In the genomic region with DNA sequence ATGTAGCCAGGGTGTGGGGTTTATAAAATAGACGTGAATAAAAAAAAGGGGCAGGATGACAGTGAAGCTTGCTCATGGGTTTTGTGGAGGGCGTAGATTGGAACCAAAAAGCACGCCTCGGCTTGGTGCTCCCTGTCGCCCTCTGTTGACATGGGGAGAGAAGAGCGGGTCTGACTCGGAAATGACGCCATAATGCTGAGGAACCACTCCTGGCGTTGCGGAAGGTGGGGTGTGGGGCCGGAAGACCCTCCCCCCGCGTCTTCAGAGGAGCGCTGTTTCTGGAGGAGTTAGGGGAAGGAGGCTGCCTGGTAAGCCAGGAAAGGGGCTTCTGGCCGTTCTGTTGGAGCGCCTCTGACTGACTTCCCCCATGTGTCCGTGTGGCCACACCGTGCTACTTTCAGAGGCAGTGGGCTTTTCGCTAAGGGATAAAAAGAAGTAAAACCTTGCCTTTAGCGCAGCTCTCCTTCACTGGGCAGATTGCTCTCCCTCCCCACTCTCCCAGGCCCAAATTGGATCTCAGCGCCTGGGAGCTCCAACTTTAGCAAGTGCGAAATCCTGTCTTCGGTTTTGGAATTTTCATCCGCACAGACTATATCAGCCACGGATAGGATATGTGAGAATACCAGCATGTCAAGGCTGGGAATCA, we compare ENCODE assay signal across 1 cellular context.
TF ChIP-seq lines count a peak whose summit lies in the region.

No MANE protein-coding gene starts in this region.

TF ChIP-seq in HepG2, 621 proteins besides CTCF, POLR2A, EP300 and RAD21 (continued from another document and continues in another):
- TF ChIP-seq RFXAP (CRISPR knock-in tag; IDR thresholded peaks at IDR 0.05; ENCODE audit: borderline replicate concordance) (peak; percentile 48; the same call in 1 of the 2 replicates), ZFP90 (CRISPR knock-in tag; IDR thresholded peaks at IDR 0.05; ENCODE audit: borderline replicate concordance) (no peak), STAG1 (CRISPR knock-in tag; IDR thresholded peaks at IDR 0.05) (peak; percentile 50), HOXA5 (CRISPR knock-in tag; IDR thresholded peaks at IDR 0.05) (peak; percentile 66; the same call in 1 of the 2 replicates), GTF2F1 (IDR thresholded peaks at IDR 0.05; ENCODE audit: low read length) (no peak), POLR2AphosphoS5 (IDR thresholded peaks at IDR 0.05; ENCODE audit: low read depth, low read length) (peak; percentile 78), SPEN (CRISPR knock-in tag; IDR thresholded peaks at IDR 0.05; ENCODE audit: low read depth) (peak; percentile 34; the same call in 1 of the 2 replicates), FOXK1 (CRISPR knock-in tag; IDR thresholded peaks at IDR 0.05; ENCODE audit: borderline replicate concordance, low read depth) (peak; percentile 67; the same call in 1 of the 2 replicates), ZBTB3 (CRISPR knock-in tag; IDR thresholded peaks at IDR 0.05; ENCODE audit: borderline replicate concordance, low read depth) (no peak), GATAD1 (CRISPR knock-in tag; IDR thresholded peaks at IDR 0.05) (peak; percentile 82), ZNF564 (CRISPR knock-in tag; IDR thresholded peaks at IDR 0.05) (no peak), CREB1 (IDR thresholded peaks at IDR 0.05) (peak; percentile 72), CREB1 (CRISPR knock-in tag; IDR thresholded peaks at IDR 0.05) (peak; percentile 94), ATF1 (CRISPR knock-in tag; IDR thresholded peaks at IDR 0.05) (peak; percentile 75), SOX13 (IDR thresholded peaks at IDR 0.05) (no peak), SOX13 (CRISPR knock-in tag; conservative IDR thresholded peaks at IDR 0.05 in 1 of 2, IDR thresholded peaks at IDR 0.05 in 1 of 2) (0 out of 4 replicates have a peak, but pooled peaks of 1 of the 2 experiments have one; percentile 7), MTA1 (CRISPR knock-in tag; IDR thresholded peaks at IDR 0.05; ENCODE audit: borderline replicate concordance) (no peak), KMT2B (CRISPR knock-in tag; IDR thresholded peaks at IDR 0.05) (peak; percentile 71; the same call in 1 of the 2 replicates), ZBTB42 (CRISPR knock-in tag; IDR thresholded peaks at IDR 0.05) (no peak), ZNF605 (CRISPR knock-in tag; IDR thresholded peaks at IDR 0.05) (peak; percentile 67; the same call in 1 of the 2 replicates), SCMH1 (CRISPR knock-in tag; IDR thresholded peaks at IDR 0.05; ENCODE audit: borderline replicate concordance) (no peak), ZBTB7B (CRISPR knock-in tag; IDR thresholded peaks at IDR 0.05) (no peak), SALL2 (CRISPR knock-in tag; IDR thresholded peaks at IDR 0.05) (no peak), ZNF33B (CRISPR knock-in tag; IDR thresholded peaks at IDR 0.05) (no peak), CCDC6 (CRISPR knock-in tag; IDR thresholded peaks at IDR 0.05) (no peak), FIP1L1 (IDR thresholded peaks at IDR 0.05; ENCODE audit: borderline replicate concordance, insufficient read depth, low read depth, low read length) (no peak), YEATS2 (CRISPR knock-in tag; IDR thresholded peaks at IDR 0.05; ENCODE audit: borderline replicate concordance) (peak; percentile 65; the same call in 1 of the 2 replicates), ISL2 (CRISPR knock-in tag; IDR thresholded peaks at IDR 0.05) (0 out of 2 replicates have a peak, but pooled peaks have one; percentile 36)
- TF ChIP-seq, protein P1, sequence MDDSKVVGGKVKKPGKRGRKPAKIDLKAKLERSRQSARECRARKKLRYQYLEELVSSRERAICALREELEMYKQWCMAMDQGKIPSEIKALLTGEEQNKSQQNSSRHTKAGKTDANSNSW (CRISPR knock-in tag; IDR thresholded peaks at IDR 0.05; ENCODE audit: borderline replicate concordance): peak; percentile 26; the same call in 1 of the 2 replicates
- TF ChIP-seq, protein P2, sequence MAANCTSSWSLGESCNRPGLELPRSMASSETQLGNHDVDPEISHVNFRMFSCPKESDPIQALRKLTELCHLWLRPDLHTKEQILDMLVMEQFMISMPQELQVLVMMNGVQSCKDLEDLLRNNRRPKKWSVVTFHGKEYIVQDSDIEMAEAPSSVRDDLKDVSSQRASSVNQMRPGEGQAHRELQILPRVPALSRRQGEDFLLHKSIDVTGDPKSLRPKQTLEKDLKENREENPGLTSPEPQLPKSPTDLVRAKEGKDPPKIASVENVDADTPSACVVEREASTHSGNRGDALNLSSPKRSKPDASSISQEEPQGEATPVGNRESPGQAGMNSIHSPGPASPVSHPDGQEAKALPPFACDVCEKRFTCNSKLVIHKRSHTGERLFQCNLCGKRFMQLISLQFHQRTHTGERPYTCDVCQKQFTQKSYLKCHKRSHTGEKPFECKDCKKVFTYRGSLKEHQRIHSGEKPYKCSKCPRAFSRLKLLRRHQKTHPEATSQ (CRISPR knock-in tag; IDR thresholded peaks at IDR 0.05; ENCODE audit: borderline replicate concordance): peak; percentile 84; the same call in 1 of the 2 replicates
- TF ChIP-seq, protein P3, sequence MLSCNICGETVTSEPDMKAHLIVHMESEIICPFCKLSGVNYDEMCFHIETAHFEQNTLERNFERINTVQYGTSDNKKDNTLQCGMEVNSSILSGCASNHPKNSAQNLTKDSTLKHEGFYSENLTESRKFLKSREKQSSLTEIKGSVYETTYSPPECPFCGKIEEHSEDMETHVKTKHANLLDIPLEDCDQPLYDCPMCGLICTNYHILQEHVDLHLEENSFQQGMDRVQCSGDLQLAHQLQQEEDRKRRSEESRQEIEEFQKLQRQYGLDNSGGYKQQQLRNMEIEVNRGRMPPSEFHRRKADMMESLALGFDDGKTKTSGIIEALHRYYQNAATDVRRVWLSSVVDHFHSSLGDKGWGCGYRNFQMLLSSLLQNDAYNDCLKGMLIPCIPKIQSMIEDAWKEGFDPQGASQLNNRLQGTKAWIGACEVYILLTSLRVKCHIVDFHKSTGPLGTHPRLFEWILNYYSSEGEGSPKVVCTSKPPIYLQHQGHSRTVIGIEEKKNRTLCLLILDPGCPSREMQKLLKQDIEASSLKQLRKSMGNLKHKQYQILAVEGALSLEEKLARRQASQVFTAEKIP (CRISPR knock-in tag; IDR thresholded peaks at IDR 0.05; ENCODE audit: borderline replicate concordance): no peak
- TF ChIP-seq, protein P4, sequence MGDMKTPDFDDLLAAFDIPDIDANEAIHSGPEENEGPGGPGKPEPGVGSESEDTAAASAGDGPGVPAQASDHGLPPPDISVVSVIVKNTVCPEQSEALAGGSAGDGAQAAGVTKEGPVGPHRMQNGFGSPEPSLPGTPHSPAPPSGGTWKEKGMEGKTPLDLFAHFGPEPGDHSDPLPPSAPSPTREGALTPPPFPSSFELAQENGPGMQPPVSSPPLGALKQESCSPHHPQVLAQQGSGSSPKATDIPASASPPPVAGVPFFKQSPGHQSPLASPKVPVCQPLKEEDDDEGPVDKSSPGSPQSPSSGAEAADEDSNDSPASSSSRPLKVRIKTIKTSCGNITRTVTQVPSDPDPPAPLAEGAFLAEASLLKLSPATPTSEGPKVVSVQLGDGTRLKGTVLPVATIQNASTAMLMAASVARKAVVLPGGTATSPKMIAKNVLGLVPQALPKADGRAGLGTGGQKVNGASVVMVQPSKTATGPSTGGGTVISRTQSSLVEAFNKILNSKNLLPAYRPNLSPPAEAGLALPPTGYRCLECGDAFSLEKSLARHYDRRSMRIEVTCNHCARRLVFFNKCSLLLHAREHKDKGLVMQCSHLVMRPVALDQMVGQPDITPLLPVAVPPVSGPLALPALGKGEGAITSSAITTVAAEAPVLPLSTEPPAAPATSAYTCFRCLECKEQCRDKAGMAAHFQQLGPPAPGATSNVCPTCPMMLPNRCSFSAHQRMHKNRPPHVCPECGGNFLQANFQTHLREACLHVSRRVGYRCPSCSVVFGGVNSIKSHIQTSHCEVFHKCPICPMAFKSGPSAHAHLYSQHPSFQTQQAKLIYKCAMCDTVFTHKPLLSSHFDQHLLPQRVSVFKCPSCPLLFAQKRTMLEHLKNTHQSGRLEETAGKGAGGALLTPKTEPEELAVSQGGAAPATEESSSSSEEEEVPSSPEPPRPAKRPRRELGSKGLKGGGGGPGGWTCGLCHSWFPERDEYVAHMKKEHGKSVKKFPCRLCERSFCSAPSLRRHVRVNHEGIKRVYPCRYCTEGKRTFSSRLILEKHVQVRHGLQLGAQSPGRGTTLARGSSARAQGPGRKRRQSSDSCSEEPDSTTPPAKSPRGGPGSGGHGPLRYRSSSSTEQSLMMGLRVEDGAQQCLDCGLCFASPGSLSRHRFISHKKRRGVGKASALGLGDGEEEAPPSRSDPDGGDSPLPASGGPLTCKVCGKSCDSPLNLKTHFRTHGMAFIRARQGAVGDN (CRISPR knock-in tag; IDR thresholded peaks at IDR 0.05): peak; percentile 62
- TF ChIP-seq, protein P5, sequence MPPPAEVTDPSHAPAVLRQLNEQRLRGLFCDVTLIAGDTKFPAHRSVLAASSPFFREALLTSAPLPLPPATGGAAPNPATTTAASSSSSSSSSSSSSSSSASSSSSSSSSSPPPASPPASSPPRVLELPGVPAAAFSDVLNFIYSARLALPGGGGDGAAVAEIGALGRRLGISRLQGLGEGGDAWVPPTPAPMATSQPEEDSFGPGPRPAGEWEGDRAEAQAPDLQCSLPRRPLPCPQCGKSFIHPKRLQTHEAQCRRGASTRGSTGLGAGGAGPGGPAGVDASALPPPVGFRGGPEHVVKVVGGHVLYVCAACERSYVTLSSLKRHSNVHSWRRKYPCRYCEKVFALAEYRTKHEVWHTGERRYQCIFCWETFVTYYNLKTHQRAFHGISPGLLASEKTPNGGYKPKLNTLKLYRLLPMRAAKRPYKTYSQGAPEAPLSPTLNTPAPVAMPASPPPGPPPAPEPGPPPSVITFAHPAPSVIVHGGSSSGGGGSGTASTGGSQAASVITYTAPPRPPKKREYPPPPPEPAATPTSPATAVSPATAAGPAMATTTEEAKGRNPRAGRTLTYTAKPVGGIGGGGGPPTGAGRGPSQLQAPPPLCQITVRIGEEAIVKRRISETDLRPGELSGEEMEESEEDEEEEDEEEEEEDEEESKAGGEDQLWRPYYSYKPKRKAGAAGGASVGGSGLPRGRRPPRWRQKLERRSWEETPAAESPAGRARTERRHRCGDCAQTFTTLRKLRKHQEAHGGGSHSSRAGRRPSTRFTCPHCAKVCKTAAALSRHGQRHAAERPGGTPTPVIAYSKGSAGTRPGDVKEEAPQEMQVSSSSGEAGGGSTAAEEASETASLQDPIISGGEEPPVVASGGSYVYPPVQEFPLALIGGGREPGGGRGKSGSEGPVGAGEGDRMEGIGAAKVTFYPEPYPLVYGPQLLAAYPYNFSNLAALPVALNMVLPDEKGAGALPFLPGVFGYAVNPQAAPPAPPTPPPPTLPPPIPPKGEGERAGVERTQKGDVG (CRISPR knock-in tag; IDR thresholded peaks at IDR 0.05; ENCODE audit: borderline replicate concordance): 0 out of 2 replicates have a peak, but pooled peaks have one; percentile 33
- TF ChIP-seq, protein P6, sequence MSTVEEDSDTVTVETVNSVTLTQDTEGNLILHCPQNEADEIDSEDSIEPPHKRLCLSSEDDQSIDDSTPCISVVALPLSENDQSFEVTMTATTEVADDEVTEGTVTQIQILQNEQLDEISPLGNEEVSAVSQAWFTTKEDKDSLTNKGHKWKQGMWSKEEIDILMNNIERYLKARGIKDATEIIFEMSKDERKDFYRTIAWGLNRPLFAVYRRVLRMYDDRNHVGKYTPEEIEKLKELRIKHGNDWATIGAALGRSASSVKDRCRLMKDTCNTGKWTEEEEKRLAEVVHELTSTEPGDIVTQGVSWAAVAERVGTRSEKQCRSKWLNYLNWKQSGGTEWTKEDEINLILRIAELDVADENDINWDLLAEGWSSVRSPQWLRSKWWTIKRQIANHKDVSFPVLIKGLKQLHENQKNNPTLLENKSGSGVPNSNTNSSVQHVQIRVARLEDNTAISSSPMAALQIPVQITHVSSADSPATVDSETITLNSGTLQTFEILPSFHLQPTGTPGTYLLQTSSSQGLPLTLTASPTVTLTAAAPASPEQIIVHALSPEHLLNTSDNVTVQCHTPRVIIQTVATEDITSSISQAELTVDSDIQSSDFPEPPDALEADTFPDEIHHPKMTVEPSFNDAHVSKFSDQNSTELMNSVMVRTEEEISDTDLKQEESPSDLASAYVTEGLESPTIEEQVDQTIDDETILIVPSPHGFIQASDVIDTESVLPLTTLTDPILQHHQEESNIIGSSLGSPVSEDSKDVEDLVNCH (CRISPR knock-in tag; IDR thresholded peaks at IDR 0.05): no peak
- TF ChIP-seq, protein P7, sequence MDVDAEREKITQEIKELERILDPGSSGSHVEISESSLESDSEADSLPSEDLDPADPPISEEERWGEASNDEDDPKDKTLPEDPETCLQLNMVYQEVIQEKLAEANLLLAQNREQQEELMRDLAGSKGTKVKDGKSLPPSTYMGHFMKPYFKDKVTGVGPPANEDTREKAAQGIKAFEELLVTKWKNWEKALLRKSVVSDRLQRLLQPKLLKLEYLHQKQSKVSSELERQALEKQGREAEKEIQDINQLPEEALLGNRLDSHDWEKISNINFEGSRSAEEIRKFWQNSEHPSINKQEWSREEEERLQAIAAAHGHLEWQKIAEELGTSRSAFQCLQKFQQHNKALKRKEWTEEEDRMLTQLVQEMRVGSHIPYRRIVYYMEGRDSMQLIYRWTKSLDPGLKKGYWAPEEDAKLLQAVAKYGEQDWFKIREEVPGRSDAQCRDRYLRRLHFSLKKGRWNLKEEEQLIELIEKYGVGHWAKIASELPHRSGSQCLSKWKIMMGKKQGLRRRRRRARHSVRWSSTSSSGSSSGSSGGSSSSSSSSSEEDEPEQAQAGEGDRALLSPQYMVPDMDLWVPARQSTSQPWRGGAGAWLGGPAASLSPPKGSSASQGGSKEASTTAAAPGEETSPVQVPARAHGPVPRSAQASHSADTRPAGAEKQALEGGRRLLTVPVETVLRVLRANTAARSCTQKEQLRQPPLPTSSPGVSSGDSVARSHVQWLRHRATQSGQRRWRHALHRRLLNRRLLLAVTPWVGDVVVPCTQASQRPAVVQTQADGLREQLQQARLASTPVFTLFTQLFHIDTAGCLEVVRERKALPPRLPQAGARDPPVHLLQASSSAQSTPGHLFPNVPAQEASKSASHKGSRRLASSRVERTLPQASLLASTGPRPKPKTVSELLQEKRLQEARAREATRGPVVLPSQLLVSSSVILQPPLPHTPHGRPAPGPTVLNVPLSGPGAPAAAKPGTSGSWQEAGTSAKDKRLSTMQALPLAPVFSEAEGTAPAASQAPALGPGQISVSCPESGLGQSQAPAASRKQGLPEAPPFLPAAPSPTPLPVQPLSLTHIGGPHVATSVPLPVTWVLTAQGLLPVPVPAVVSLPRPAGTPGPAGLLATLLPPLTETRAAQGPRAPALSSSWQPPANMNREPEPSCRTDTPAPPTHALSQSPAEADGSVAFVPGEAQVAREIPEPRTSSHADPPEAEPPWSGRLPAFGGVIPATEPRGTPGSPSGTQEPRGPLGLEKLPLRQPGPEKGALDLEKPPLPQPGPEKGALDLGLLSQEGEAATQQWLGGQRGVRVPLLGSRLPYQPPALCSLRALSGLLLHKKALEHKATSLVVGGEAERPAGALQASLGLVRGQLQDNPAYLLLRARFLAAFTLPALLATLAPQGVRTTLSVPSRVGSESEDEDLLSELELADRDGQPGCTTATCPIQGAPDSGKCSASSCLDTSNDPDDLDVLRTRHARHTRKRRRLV (CRISPR knock-in tag; IDR thresholded peaks at IDR 0.05): no peak
- TF ChIP-seq, protein P8, sequence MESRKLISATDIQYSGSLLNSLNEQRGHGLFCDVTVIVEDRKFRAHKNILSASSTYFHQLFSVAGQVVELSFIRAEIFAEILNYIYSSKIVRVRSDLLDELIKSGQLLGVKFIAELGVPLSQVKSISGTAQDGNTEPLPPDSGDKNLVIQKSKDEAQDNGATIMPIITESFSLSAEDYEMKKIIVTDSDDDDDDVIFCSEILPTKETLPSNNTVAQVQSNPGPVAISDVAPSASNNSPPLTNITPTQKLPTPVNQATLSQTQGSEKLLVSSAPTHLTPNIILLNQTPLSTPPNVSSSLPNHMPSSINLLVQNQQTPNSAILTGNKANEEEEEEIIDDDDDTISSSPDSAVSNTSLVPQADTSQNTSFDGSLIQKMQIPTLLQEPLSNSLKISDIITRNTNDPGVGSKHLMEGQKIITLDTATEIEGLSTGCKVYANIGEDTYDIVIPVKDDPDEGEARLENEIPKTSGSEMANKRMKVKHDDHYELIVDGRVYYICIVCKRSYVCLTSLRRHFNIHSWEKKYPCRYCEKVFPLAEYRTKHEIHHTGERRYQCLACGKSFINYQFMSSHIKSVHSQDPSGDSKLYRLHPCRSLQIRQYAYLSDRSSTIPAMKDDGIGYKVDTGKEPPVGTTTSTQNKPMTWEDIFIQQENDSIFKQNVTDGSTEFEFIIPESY (CRISPR knock-in tag; IDR thresholded peaks at IDR 0.05): peak; percentile 77
